ENCODE assay signal across 8 cellular contexts in genomic region chr1:146297781-146298574, GRCh38.
DNase-seq lines count a peak whose midpoint lies in the region; ATAC-seq and TF ChIP-seq lines count a peak whose summit lies in the region.
"Not testable (repeated sequence)": the region's sequence is repeated elsewhere in the genome, so short reads cannot be mapped to it uniquely, and the experiment has no call there.

No MANE protein-coding gene starts in this region.

- TF ChIP-seq CTCF in DND-41 (IDR thresholded peaks at IDR 0.05; ENCODE audit: borderline replicate concordance, extremely low read depth, low read length, poor library complexity, severe bottlenecking); activated CD8-positive, alpha-beta T cell treated with anti-CD3 and anti-CD28 coated beads for 36 hours (IDR thresholded peaks at IDR 0.05); heart right ventricle (IDR thresholded peaks at IDR 0.05); psoas muscle (IDR thresholded peaks at IDR 0.05): not testable (repeated sequence)

- H4K20me1 ChIP-seq in DND-41 (ENCODE audit: insufficient read depth, low read length), result not testable (repeated sequence)

- H3K27me3 Mint-ChIP-seq in activated CD8-positive, alpha-beta T cell treated with anti-CD3 and anti-CD28 coated beads for 36 hours, result not testable (repeated sequence)

- not testable (repeated sequence) for H3K9ac ChIP-seq in DND-41 (ENCODE audit: low read depth, low read length)

- ATAC-seq in DND-41 (ENCODE audit: insufficient read depth, low read depth) (peak; percentile 64), GM19328 (IDR thresholded peaks at IDR 0.05; ENCODE audit: unreplicated experiment) (peak; percentile 39), GM21576 (IDR thresholded peaks at IDR 0.05; ENCODE audit: unreplicated experiment) (peak; percentile 40), HG02885 (IDR thresholded peaks at IDR 0.05; ENCODE audit: poor library complexity, unreplicated experiment) (peak; percentile 39), HG03378 (IDR thresholded peaks at IDR 0.05; ENCODE audit: unreplicated experiment) (peak; percentile 27), heart right ventricle (peak; percentile 61 to 88 (median 70)), psoas muscle (peak; percentile 75 to 81 (median 77))
- ATAC-seq in activated CD8-positive, alpha-beta T cell treated with anti-CD3 and anti-CD28 coated beads for 36 hours, result peak; percentile 72

- CTCF ChIA-PET in activated CD8-positive, alpha-beta T cell treated with anti-CD3 and anti-CD28 coated beads for 36 hours (lab: Charles Lee), result not testable (repeated sequence)

- WGBS in heart right ventricle, 2 donors, result no CpG with 5 or more reads among the region's 68 CpGs
- no CpG with 5 or more reads among the region's 68 CpGs for WGBS in psoas muscle, 3 donors

- not testable (repeated sequence) for H3K4me3 Mint-ChIP-seq in activated CD8-positive, alpha-beta T cell treated with anti-CD3 and anti-CD28 coated beads for 36 hours

- not testable (repeated sequence) for H3K4me2 ChIP-seq in DND-41 (ENCODE audit: insufficient read depth, low read length)

- H3K27ac Mint-ChIP-seq in activated CD8-positive, alpha-beta T cell treated with anti-CD3 and anti-CD28 coated beads for 36 hours, result not testable (repeated sequence)

- POLR2A ChIA-PET in activated CD8-positive, alpha-beta T cell treated with anti-CD3 and anti-CD28 coated beads for 36 hours (lab: Charles Lee), result not testable (repeated sequence)

- H3K36me3 Mint-ChIP-seq in activated CD8-positive, alpha-beta T cell treated with anti-CD3 and anti-CD28 coated beads for 36 hours (ENCODE audit: low read depth), result not testable (repeated sequence)

- not testable (repeated sequence) for H3K4me1 ChIP-seq in DND-41 (ENCODE audit: insufficient read depth, low read length); heart right ventricle; psoas muscle

- H3K36me3 ChIP-seq in DND-41 (ENCODE audit: insufficient read depth, low read length); heart right ventricle; psoas muscle (ENCODE audit: insufficient read depth in 1 of 2, low read depth in 1 of 2): not testable (repeated sequence)

- intact Hi-C loops in activated CD8-positive, alpha-beta T cell treated with anti-CD3 and anti-CD28 coated beads for 36 hours (cut with micrococcal nuclease); heart right ventricle (cut with DNase I); psoas muscle (cut with DNase I): not testable (repeated sequence)

- H3K79me2 ChIP-seq in DND-41 (ENCODE audit: insufficient read depth, low read length), result not testable (repeated sequence)

- not testable (repeated sequence) for H3K27me3 ChIP-seq in DND-41 (ENCODE audit: insufficient read depth, low read length, poor library complexity); heart right ventricle; psoas muscle (ENCODE audit: insufficient read depth in 3 of 3, low read length in 2 of 3)

- H3K9me3 ChIP-seq in DND-41 (ENCODE audit: insufficient read depth, low read length, severe bottlenecking); heart right ventricle; psoas muscle: not testable (repeated sequence)

- not testable (repeated sequence) for DNase-seq in DND-41; activated CD8-positive, alpha-beta T cell treated with anti-CD3 and anti-CD28 coated beads for 36 hours; heart right ventricle; psoas muscle

- H2AFZ ChIP-seq in DND-41 (ENCODE audit: low read depth, low read length), result not testable (repeated sequence)

- not testable (repeated sequence) for H3K27ac ChIP-seq in DND-41 (ENCODE audit: low read length); heart right ventricle; psoas muscle

- H3K4me1 Mint-ChIP-seq in activated CD8-positive, alpha-beta T cell treated with anti-CD3 and anti-CD28 coated beads for 36 hours (ENCODE audit: low read depth), result not testable (repeated sequence)

- H3K4me3 ChIP-seq in DND-41 (ENCODE audit: low read depth in 1 of 2, low read length in 2 of 2); heart right ventricle; psoas muscle: not testable (repeated sequence)

- H3K9me3 Mint-ChIP-seq in activated CD8-positive, alpha-beta T cell treated with anti-CD3 and anti-CD28 coated beads for 36 hours, result not testable (repeated sequence)

Comparison
In these comparisons a context has a peak if more than half of its experiments do, and no peak if none do; other contexts are left out.
1. ATAC-seq: peak in every context shown above with its lines; median percentile 77 in psoas muscle; 72 in activated CD8-positive, alpha-beta T cell treated with anti-CD3 and anti-CD28 coated beads for 36 hours; 70 in heart right ventricle; 64 in DND-41; 40 in GM21576; 39 in GM19328; 39 in HG02885; 27 in HG03378.